11 cellular contexts compared by ENCODE assay signal in the genomic region with DNA sequence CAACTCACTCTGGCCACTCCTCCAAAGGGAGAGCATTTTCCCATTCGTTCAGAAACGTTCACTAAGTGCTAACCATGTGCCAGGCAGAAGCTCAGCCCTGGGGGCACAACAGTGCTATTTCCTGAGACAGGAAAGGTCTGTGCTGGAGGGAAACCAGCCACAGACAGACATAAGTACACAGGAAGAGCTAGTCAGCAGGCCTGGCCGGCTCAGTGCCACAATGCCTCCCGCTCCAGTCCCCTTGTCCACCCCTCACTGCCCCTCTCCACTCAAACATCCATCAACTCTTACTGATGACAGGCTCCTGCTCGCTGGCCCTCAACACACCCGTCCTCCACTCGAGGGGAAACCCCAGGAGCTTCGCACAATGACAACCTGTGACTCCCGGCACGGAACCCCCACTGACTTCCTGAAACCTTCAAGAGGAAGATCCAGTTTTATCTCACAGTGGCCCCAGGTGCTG. TPM values are rescaled to one million over a fixed set of nuclear protein-coding genes. Genes with fewer than 3 reads are reported as not detected.
DNase-seq lines count a peak whose midpoint lies in the region; ATAC-seq and TF ChIP-seq lines count a peak whose summit lies in the region.
"Had no signal": no experiment of that assay in that cellular context is flagged by ENCODE, and none has a peak within 500 bp of the region (broad histone marks: within the 10 kb centered on the region; RNA-seq: fewer than 3 reads in every experiment).

No MANE protein-coding gene starts in this region.

- no peak overlapping the region for H3K56ac ChIP-seq in mesendoderm (ENCODE audit: low read length)

- no peak overlapping the region for H4K8ac ChIP-seq in mesendoderm (ENCODE audit: low read depth, low read length)

- H2AK5ac ChIP-seq in mesendoderm (ENCODE audit: low read length): no peak overlapping the region

- peak; percentile 81 for DNase-seq in EL
- DNase-seq in HK-2 (ENCODE audit: unreplicated experiment): peak; percentile 68
- peak in 2 of 61 donors; percentile 19 for DNase-seq in caudate nucleus (lab: John Stamatoyannopoulos, UW)
- no peak for DNase-seq in natural killer cell
- DNase-seq in coronary artery (ENCODE audit: low spot score): no peak
- no peak for DNase-seq in naive thymus-derived CD8-positive, alpha-beta T cell
- DNase-seq in activated effector memory CD4-positive, alpha-beta T cell treated with Interleukin-2 at 50 U/mL for 16 hours: no peak
- no peak for DNase-seq in mesendoderm
- DNase-seq: H7 had no signal

- no peak overlapping the region for H4K5ac ChIP-seq in mesendoderm (ENCODE audit: low read length)

- H3K27me3 Mint-ChIP-seq in natural killer cell (ENCODE audit: low read depth in 2 of 2): no peaks in the 10 kb centered on the region
- no peaks in the 10 kb centered on the region for H3K27me3 Mint-ChIP-seq in naive thymus-derived CD8-positive, alpha-beta T cell

- H3K79me2 ChIP-seq in mesendoderm (ENCODE audit: control insufficient read depth, insufficient read depth, low read length): no peaks in the 10 kb centered on the region

- peak overlapping the region; percentile 29 to 78 for H3K27ac Mint-ChIP-seq in natural killer cell
- H3K27ac Mint-ChIP-seq in naive thymus-derived CD8-positive, alpha-beta T cell: peak overlapping the region in 4 of 10 donors; percentile 62 to 84 (median 69)

- H3K27ac ChIP-seq in caudate nucleus (ENCODE audit: low read depth, low read length) (peak overlapping the region; percentile 15), coronary artery (peak overlapping the region in 1 of 2 donors; percentile 28), mesendoderm (ENCODE audit: low read depth, low read length) (no peak overlapping the region)
- H3K27ac ChIP-seq: Peyer's patch had no signal

- ATAC-seq in natural killer cell: peak; percentile 36 to 46 (median 45)
- ATAC-seq in naive thymus-derived CD8-positive, alpha-beta T cell: no peak
- ATAC-seq: K562 had no signal

- H3K4ac ChIP-seq in mesendoderm (ENCODE audit: low read depth, low read length): no peak overlapping the region

- TF ChIP-seq CTCF in natural killer cell (IDR thresholded peaks at IDR 0.05): no peak
- TF ChIP-seq CTCF in coronary artery (IDR thresholded peaks at IDR 0.05): no peak

- H3K4me3 ChIP-seq in coronary artery (no peak overlapping the region), mesendoderm (ENCODE audit: low read length) (no peak overlapping the region)
- H3K4me3 ChIP-seq: K562, Peyer's patch had no signal

- no peak overlapping the region for H3K18ac ChIP-seq in mesendoderm (ENCODE audit: low read length)

- no peaks in the 10 kb centered on the region for H3K27me3 ChIP-seq in mesendoderm (ENCODE audit: insufficient read depth, low read length, poor library complexity)
- H3K27me3 ChIP-seq: Peyer's patch had no signal

- H3K4me1 Mint-ChIP-seq in natural killer cell: peaks cover 0 to 15% of the 10 kb centered on the region in 2 donors
- peaks cover 4 to 16% (median 12%) of the 10 kb centered on the region in 4 donors for H3K4me1 Mint-ChIP-seq in naive thymus-derived CD8-positive, alpha-beta T cell

- no peaks in the 10 kb centered on the region for H3K79me1 ChIP-seq in mesendoderm (ENCODE audit: low read length)

- no peak overlapping the region for H2BK5ac ChIP-seq in mesendoderm (ENCODE audit: low read length)

- no peak overlapping the region for H2BK120ac ChIP-seq in mesendoderm (ENCODE audit: low read depth, low read length)

- H3K9me3 Mint-ChIP-seq in natural killer cell: no peaks in the 10 kb centered on the region
- H3K9me3 Mint-ChIP-seq in naive thymus-derived CD8-positive, alpha-beta T cell: no peaks in the 10 kb centered on the region

- peaks cover 5% of the 10 kb centered on the region for H3K36me3 Mint-ChIP-seq in natural killer cell
- peaks cover 12 to 83% (median 35%) of the 10 kb centered on the region in 3 donors for H3K36me3 Mint-ChIP-seq in naive thymus-derived CD8-positive, alpha-beta T cell

- WGBS in mesendoderm (ENCODE audit: extremely low coverage, insufficient coverage, low lambda C conversion rate): no CpG with 5 or more reads among the region's 10 CpGs

- H3K4me1 ChIP-seq in mesendoderm (ENCODE audit: control insufficient read depth, low read depth, low read length): no peaks in the 10 kb centered on the region

- H3K36me3 ChIP-seq in mesendoderm (ENCODE audit: control insufficient read depth, insufficient read depth, low read length): peaks cover 7% of the 10 kb centered on the region

- no peak overlapping the region for H2BK15ac ChIP-seq in mesendoderm (replicated peaks; ENCODE audit: low read depth)

- POLR2A ChIA-PET in naive thymus-derived CD8-positive, alpha-beta T cell (lab: Charles Lee): no interaction called here

- no peak overlapping the region for H3K4me3 Mint-ChIP-seq in natural killer cell
- no peak overlapping the region for H3K4me3 Mint-ChIP-seq in naive thymus-derived CD8-positive, alpha-beta T cell

- intact Hi-C loops in natural killer cell (cut with micrococcal nuclease): no loop called here

- H3K23ac ChIP-seq in mesendoderm (ENCODE audit: low read length): no peak overlapping the region

- no peak overlapping the region for H3K4me2 ChIP-seq in mesendoderm (ENCODE audit: low read length)

- H3K9ac ChIP-seq in mesendoderm (ENCODE audit: low read length): no peak overlapping the region

RNA-seq across cellular contexts. Expression of a gene that starts 11.3 kb away (rescaled TPM):
- 1 to 10 TPM in 2 of 3 donors, under 1 TPM in 1; 0.86 to 5.1 (median 4.6) TPM for total RNA-seq in natural killer cell
- total RNA-seq in naive thymus-derived CD8-positive, alpha-beta T cell: 1 to 10 TPM; 1.6 to 2.7 TPM
- polyA plus RNA-seq in naive thymus-derived CD8-positive, alpha-beta T cell: under 1 TPM in 2 of 3 donors, not detected in 1; 0.39 to 0.74 TPM
- polyA plus RNA-seq in mesendoderm (2013, experiment 1 of 2): 5.3 TPM
- 5.0 TPM for polyA plus RNA-seq in mesendoderm (2013, experiment 2 of 2)
- total RNA-seq: H7 had no signal

RNA-seq across cellular contexts. Expression of a gene that starts 48.2 kb away (rescaled TPM):
- 10 to 100 TPM; 45.4 to 65.2 (median 57.2) TPM for total RNA-seq in natural killer cell
- 100 to 1,000 TPM; 129 to 131 TPM for total RNA-seq in naive thymus-derived CD8-positive, alpha-beta T cell
- polyA plus RNA-seq in naive thymus-derived CD8-positive, alpha-beta T cell: 10 to 100 TPM; 27.6 to 32.8 (median 28.8) TPM
- polyA plus RNA-seq in mesendoderm (2013, experiment 1 of 2): 47.5 TPM
- polyA plus RNA-seq in mesendoderm (2013, experiment 2 of 2): 46.6 TPM

RNA-seq across cellular contexts. Expression of a gene that starts 48.5 kb away (rescaled TPM):
- total RNA-seq in natural killer cell: 1 to 10 TPM; 4.0 to 7.0 (median 5.4) TPM
- 1 to 10 TPM; 8.9 to 9.4 TPM for total RNA-seq in naive thymus-derived CD8-positive, alpha-beta T cell
- 1 to 10 TPM in 1 of 3 donors, under 1 TPM in 2; 0.26 to 1.2 (median 0.91) TPM for polyA plus RNA-seq in naive thymus-derived CD8-positive, alpha-beta T cell
- 1.5 TPM for polyA plus RNA-seq in mesendoderm (2013, experiment 1 of 2)
- polyA plus RNA-seq in mesendoderm (2013, experiment 2 of 2): 1.6 TPM

Comparison
In these comparisons a context has a peak if more than half of its experiments do, and no peak if none do; other contexts are left out.
1. DNase-seq: peak in EL (single experiment) and HK-2 (single experiment); none in natural killer cell (single experiment), coronary artery (single experiment), naive thymus-derived CD8-positive, alpha-beta T cell (0 of 10), activated effector memory CD4-positive, alpha-beta T cell treated with Interleukin-2 at 50 U/mL for 16 hours (single experiment) and mesendoderm (single experiment).
2. ATAC-seq: peak in natural killer cell (3 of 3); none in naive thymus-derived CD8-positive, alpha-beta T cell (0 of 2).